ENCODE assay signal across 8 cellular contexts in genomic region chrX:54042609-54043010, GRCh38. TPM values are rescaled to one million over a fixed set of nuclear protein-coding genes. Genes with fewer than 3 reads are reported as not detected.
A peak's percentile ranks its signal among the peaks of the same experiment; 100 is the strongest.
DNase-seq lines count a peak whose midpoint lies in the region; TF ChIP-seq lines count a peak whose summit lies in the region.

No MANE protein-coding gene starts in this region.

- peaks cover 4% of the 10 kb centered on the region for H3K4me1 Mint-ChIP-seq in endodermal cell
- peaks cover 15% of the 10 kb centered on the region for H3K4me1 Mint-ChIP-seq in stimulated activated naive CD8-positive, alpha-beta T cell treated with anti-CD3 and anti-CD28 coated beads, Interleukin-15, Interleukin-2, amounts not matched to agents 100 ng/mL and 50 ng/mL, for 24 hours (ENCODE audit: low read depth)

- H3K36me3 ChIP-seq in endodermal cell (ENCODE audit: control insufficient read depth, insufficient read depth, low read length) (peaks cover 10% of the 10 kb centered on the region), mucosa of rectum (ENCODE audit: control insufficient read depth in 2 of 2, insufficient read depth in 2 of 2, low read length in 2 of 2) (peaks cover 5 to 11% of the 10 kb centered on the region in 2 donors)

- H3K9ac ChIP-seq in endodermal cell (ENCODE audit: extremely low read depth, low read length, poor library complexity, severe bottlenecking) (peak overlapping the region; percentile 90), mucosa of rectum (ENCODE audit: low read depth in 1 of 2, low read length in 2 of 2) (peak overlapping the region in 1 of 2 donors; percentile 17)

- H3K4me3 Mint-ChIP-seq in endodermal cell: peak overlapping the region; percentile 86
- H3K4me3 Mint-ChIP-seq in stimulated activated naive CD8-positive, alpha-beta T cell treated with anti-CD3 and anti-CD28 coated beads, Interleukin-15, Interleukin-2, amounts not matched to agents 100 ng/mL and 50 ng/mL, for 24 hours: peak overlapping the region; percentile 96

- no peaks in the 10 kb centered on the region for H3K27me3 Mint-ChIP-seq in endodermal cell (ENCODE audit: insufficient read depth)
- no peaks in the 10 kb centered on the region for H3K27me3 Mint-ChIP-seq in stimulated activated naive CD8-positive, alpha-beta T cell treated with anti-CD3 and anti-CD28 coated beads, Interleukin-15, Interleukin-2, amounts not matched to agents 100 ng/mL and 50 ng/mL, for 24 hours

- 10% methylated on average over 20 of the region's 26 CpGs; no CpG with 5 or more reads in 1 of the 2 experiments for WGBS in endodermal cell (ENCODE audit: insufficient coverage in 1 of 2, insufficient read length in 1 of 2), 2 experiments

- H3K27me3 ChIP-seq in endodermal cell (ENCODE audit: control insufficient read depth, insufficient read depth, low read length, poor library complexity, severe bottlenecking) (no peaks in the 10 kb centered on the region), mucosa of rectum (ENCODE audit: control insufficient read depth in 2 of 2, insufficient read depth in 2 of 2, low read length in 2 of 2) (no peaks in the 10 kb centered on the region)

- H3K27ac ChIP-seq in endodermal cell (ENCODE audit: low read depth, low read length) (no peak overlapping the region), mucosa of rectum (ENCODE audit: low read depth in 2 of 2, low read length in 2 of 2) (no peak overlapping the region)

- DNase-seq in activated gamma-delta T cell treated with Interleukin-2 at 50 U/mL for 16 hours: peak; percentile 37
- no peak for DNase-seq in activated gamma-delta T cell (lab: John Stamatoyannopoulos, UW)
- DNase-seq in NCI-H510A (lab: John Stamatoyannopoulos, UW): peak; percentile 42
- DNase-seq in activated CD4-positive, alpha-beta T cell treated with anti-CD3 and anti-CD28 coated beads, Interleukin-2, amount 50 U/mL, for 48 hours: peak; percentile 29 to 47
- DNase-seq in endodermal cell: peak; percentile 79
- no peak for DNase-seq in SKM-1 treated with dmso at 0.1 percent for 144 hours (lab: John Stamatoyannopoulos, UW; ENCODE audit: unreplicated experiment)

- no peak overlapping the region for H3K27ac Mint-ChIP-seq in endodermal cell
- H3K27ac Mint-ChIP-seq in stimulated activated naive CD8-positive, alpha-beta T cell treated with anti-CD3 and anti-CD28 coated beads, Interleukin-15, Interleukin-2, amounts not matched to agents 100 ng/mL and 50 ng/mL, for 24 hours: peak overlapping the region; percentile 65

- H3K9me3 Mint-ChIP-seq in endodermal cell: peaks cover 45% of the 10 kb centered on the region
- no peaks in the 10 kb centered on the region for H3K9me3 Mint-ChIP-seq in stimulated activated naive CD8-positive, alpha-beta T cell treated with anti-CD3 and anti-CD28 coated beads, Interleukin-15, Interleukin-2, amounts not matched to agents 100 ng/mL and 50 ng/mL, for 24 hours

- TF ChIP-seq CTCF in endodermal cell (conservative IDR thresholded peaks at IDR 0.05): peak; percentile 58

- H3K36me3 Mint-ChIP-seq in endodermal cell (ENCODE audit: low read depth): peaks cover 14% of the 10 kb centered on the region
- peaks cover 22% of the 10 kb centered on the region for H3K36me3 Mint-ChIP-seq in stimulated activated naive CD8-positive, alpha-beta T cell treated with anti-CD3 and anti-CD28 coated beads, Interleukin-15, Interleukin-2, amounts not matched to agents 100 ng/mL and 50 ng/mL, for 24 hours (ENCODE audit: low read depth)

- H3K9me3 ChIP-seq in endodermal cell (ENCODE audit: control insufficient read depth, low read length): no peaks in the 10 kb centered on the region
- H3K9me3 ChIP-seq in mucosa of rectum (ENCODE audit: control insufficient read depth in 2 of 2, low read length in 2 of 2): no peaks in the 10 kb centered on the region

- H3K4me3 ChIP-seq in endodermal cell (ENCODE audit: low read length) (peak overlapping the region; percentile 93), mucosa of rectum (ENCODE audit: low read length in 2 of 2) (peak overlapping the region; percentile 77 to 87)

- H3K4me1 ChIP-seq in endodermal cell (ENCODE audit: control insufficient read depth, insufficient read depth, low read length) (no peaks in the 10 kb centered on the region), mucosa of rectum (ENCODE audit: control insufficient read depth in 2 of 2, insufficient read depth in 2 of 2, low read length in 2 of 2) (peaks cover 0 to 5% of the 10 kb centered on the region in 2 donors)

RNA-seq across cellular contexts. Expression of gene PHF8, which starts 1.7 kb away (rescaled TPM):
- 10 to 100 TPM; 30.6 to 36.4 TPM for total RNA-seq in endodermal cell
- polyA plus RNA-seq in endodermal cell (2013, experiment 1 of 2): 22.9 TPM
- polyA plus RNA-seq in endodermal cell (2013, experiment 2 of 2): 21.7 TPM

Comparison
In these comparisons a context has a peak if more than half of its experiments do, and no peak if none do; other contexts are left out.
1. DNase-seq: peak in activated gamma-delta T cell treated with Interleukin-2 at 50 U/mL for 16 hours (single experiment), NCI-H510A (single experiment), activated CD4-positive, alpha-beta T cell treated with anti-CD3 and anti-CD28 coated beads, Interleukin-2, amount 50 U/mL, for 48 hours (2 of 2) and endodermal cell (single experiment); none in activated gamma-delta T cell (single experiment) and SKM-1 treated with dmso at 0.1 percent for 144 hours (single experiment).